ENCODE assay signal across 10 cellular contexts in the genomic region with DNA sequence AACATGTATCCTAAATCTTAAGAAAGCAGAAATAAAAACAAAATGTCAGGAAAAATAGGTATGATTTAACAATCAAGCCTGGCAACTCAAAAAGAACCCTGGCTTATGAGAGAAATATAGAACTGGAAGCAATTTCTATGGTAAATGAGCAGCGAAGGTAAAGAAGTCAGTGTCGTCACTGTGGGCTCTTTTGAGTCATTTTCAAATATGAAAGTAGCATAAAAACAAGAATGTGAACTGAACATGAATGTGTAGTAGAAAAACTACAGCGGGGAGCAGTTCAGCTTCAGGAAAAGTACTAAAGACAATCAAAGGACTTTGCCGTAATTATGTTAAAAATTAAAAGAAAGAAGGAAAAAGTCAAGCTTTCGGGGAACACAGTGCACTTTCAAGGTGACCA. TPM values are rescaled to one million over a fixed set of nuclear protein-coding genes. Genes with fewer than 3 reads are reported as not detected.
DNase-seq lines count a peak whose midpoint lies in the region; ATAC-seq and TF ChIP-seq lines count a peak whose summit lies in the region.
"Had no signal": no experiment of that assay in that cellular context is flagged by ENCODE, and none has a peak within 500 bp of the region (broad histone marks: within the 10 kb centered on the region; RNA-seq: fewer than 3 reads in every experiment).

No MANE protein-coding gene starts in this region.

- H3K79me2 ChIP-seq in OCI-LY3 (ENCODE audit: low read length), result peaks cover 10% of the 10 kb centered on the region

- POLR2A ChIA-PET in GM10248 (lab: Yijun Ruan, JAX), result no interaction called here

- peak overlapping the region; percentile 73 for H3K4me2 ChIP-seq in OCI-LY3 (ENCODE audit: low read length)

- H3K9me3 ChIP-seq in OCI-LY3 (ENCODE audit: insufficient read depth, low read length), result no peaks in the 10 kb centered on the region
- no peaks in the 10 kb centered on the region for H3K9me3 ChIP-seq in tibial nerve

- H3K4me3 ChIP-seq in OCI-LY3 (ENCODE audit: low read length) (peak overlapping the region; percentile 61), brain microvascular endothelial cell (ENCODE audit: low read depth, low read length) (no peak overlapping the region), tibial nerve (no peak overlapping the region)

- TF ChIP-seq CTCF in GM10248 (IDR thresholded peaks at IDR 0.05; ENCODE audit: control extremely low read depth, extremely low read depth, low read depth, missing control alignments) (no peak), OCI-LY3 (IDR thresholded peaks at IDR 0.05; ENCODE audit: low read depth, low read length) (no peak), brain microvascular endothelial cell (IDR thresholded peaks at IDR 0.05; ENCODE audit: low read depth, low read length, missing control alignments) (no peak), tibial nerve (IDR thresholded peaks at IDR 0.05) (no peak)

- H4K20me1 ChIP-seq in OCI-LY3 (ENCODE audit: insufficient read depth, low read length), result peaks cover 7% of the 10 kb centered on the region

- ATAC-seq in GM19023 (IDR thresholded peaks at IDR 0.05; ENCODE audit: unreplicated experiment) (peak; percentile 81), HG02642 (IDR thresholded peaks at IDR 0.05; ENCODE audit: poor library complexity, unreplicated experiment) (peak; percentile 55)
- ATAC-seq: HCT116 had no signal

- no peaks in the 10 kb centered on the region for H3K27me3 ChIP-seq in OCI-LY3 (ENCODE audit: low read depth, low read length)
- H3K27me3 ChIP-seq in brain microvascular endothelial cell (replicated peaks), result no peaks in the 10 kb centered on the region
- H3K27me3 ChIP-seq in tibial nerve, result no peaks in the 10 kb centered on the region

- H3K4me1 ChIP-seq in OCI-LY3 (ENCODE audit: low read length), result peaks cover 23% of the 10 kb centered on the region
- no peaks in the 10 kb centered on the region for H3K4me1 ChIP-seq in tibial nerve

- peak overlapping the region; percentile 71 for H3K27ac ChIP-seq in OCI-LY3 (ENCODE audit: low read length)
- H3K27ac ChIP-seq in brain microvascular endothelial cell, result no peak overlapping the region
- no peak overlapping the region for H3K27ac ChIP-seq in caudate nucleus (ENCODE audit: low read depth, low read length)
- no peak overlapping the region for H3K27ac ChIP-seq in tibial nerve

- no peak overlapping the region for H2AFZ ChIP-seq in OCI-LY3 (ENCODE audit: low read depth, low read length)

- CTCF ChIA-PET in GM10248 (lab: Yijun Ruan, JAX), result interaction anchor here (0.6 to 1.8 kb wide), 3 partner anchors 9 to 60 kb away, joined by 3 to 6 read pairs (median 3); a partner anchor contains a TSS

- H3K36me3 ChIP-seq in OCI-LY3 (replicated peaks; ENCODE audit: low read depth, low read length) (peaks cover 57% of the 10 kb centered on the region), brain microvascular endothelial cell (replicated peaks) (peaks cover 46% of the 10 kb centered on the region), tibial nerve (peaks cover 0 to 77% (median 35%) of the 10 kb centered on the region in 3 donors)

- DNase-seq in GM10248 (ENCODE audit: extremely low spot score) (peak; percentile 53), brain microvascular endothelial cell (no peak), caudate nucleus (lab: John Stamatoyannopoulos, UW) (no peak), tibial nerve (ENCODE audit: low spot score in 2 of 2) (no peak), DMS 273 treated with DMSO at 0.1 percent for 48 hours (lab: John Stamatoyannopoulos, UW) (no peak)
- DNase-seq: NCI-H2081 had no signal

- in situ Hi-C loops in brain microvascular endothelial cell (cut with HindIII; ENCODE audit: low pct_ligation_motif_present, low sequenced_read_pairs), result loop anchor here (25.0 kb wide), 1 partner anchor 458 kb away; no protein-coding TSS in a partner anchor

- TF ChIP-seq EP300 in tibial nerve (IDR thresholded peaks at IDR 0.05), result no peak

- whole genome bisulfite sequencing in tibial nerve, 2 donors, result 89 to 90% methylated on average over 5 of the region's 5 CpGs

- peak overlapping the region; percentile 29 for H3K9ac ChIP-seq in OCI-LY3 (ENCODE audit: low read length)

- no peak for TF ChIP-seq POLR2A in tibial nerve (IDR thresholded peaks at IDR 0.05)

RNA-seq across cellular contexts. Expression of a gene that starts 17.5 kb away (rescaled TPM):
- total RNA-seq in tibial nerve, result 10 to 100 TPM; 24.9 to 64.5 (median 39.3) TPM

RNA-seq across cellular contexts. Expression of a gene that starts 21.2 kb away (rescaled TPM):
- 10 to 100 TPM; 14.9 to 17.4 (median 16.5) TPM for total RNA-seq in tibial nerve

RNA-seq across cellular contexts. Expression of a gene that starts 31.2 kb away (rescaled TPM):
- 10 to 100 TPM; 19.8 to 47.7 (median 35.8) TPM for total RNA-seq in tibial nerve
